21 cellular contexts compared by ENCODE assay signal in the genomic region with DNA sequence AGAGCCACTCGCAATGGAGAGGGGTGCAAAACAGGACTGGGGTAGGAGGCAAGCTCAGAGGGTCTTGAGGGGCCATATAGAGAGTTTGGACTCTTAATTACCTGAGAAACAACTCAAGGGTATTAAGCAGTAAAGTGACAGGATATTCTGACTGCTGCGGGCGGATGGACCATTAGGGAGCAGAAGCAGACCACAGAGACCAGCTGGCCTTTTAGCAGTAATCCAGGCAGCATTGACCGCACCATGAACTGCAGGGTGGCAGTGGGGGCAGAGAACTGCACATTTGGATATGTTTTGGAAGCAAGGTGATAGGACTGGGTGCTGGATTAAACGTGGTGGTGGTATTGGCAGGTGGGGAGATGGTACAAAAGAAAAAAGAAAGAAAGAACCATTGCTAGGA.
A peak's percentile ranks its signal among the peaks of the same experiment; 100 is the strongest.
DNase-seq lines count a peak whose midpoint lies in the region; ATAC-seq and TF ChIP-seq lines count a peak whose summit lies in the region.
"Had no signal": no experiment of that assay in that cellular context is flagged by ENCODE, and none has a peak within 500 bp of the region (broad histone marks: within the 10 kb centered on the region; RNA-seq: fewer than 3 reads in every experiment).

No MANE protein-coding gene starts in this region.

- H3F3A ChIP-seq in PC-9 (ENCODE audit: insufficient read depth, low read depth): peaks cover 42% of the 10 kb centered on the region

- peak overlapping the region; percentile 91 for H3K27ac Mint-ChIP-seq in Caco-2 (ENCODE audit: unreplicated experiment)
- H3K27ac Mint-ChIP-seq: activated naive CD8-positive, alpha-beta T cell treated with anti-CD3 and anti-CD28 coated beads, Interleukin-2, amount 50 U/mL, for 24 hours had no signal

- H3K9me2 ChIP-seq in PC-9 (ENCODE audit: insufficient read depth): no peaks in the 10 kb centered on the region

- no peak overlapping the region for H2AFZ ChIP-seq in PC-9
- no peak overlapping the region for H2AFZ ChIP-seq in osteoblast (ENCODE audit: low read length)

- H3K4me1 ChIP-seq in Caco-2 (peaks cover 95% of the 10 kb centered on the region), PC-9 (replicated peaks; ENCODE audit: insufficient read depth) (peaks cover 56% of the 10 kb centered on the region), foreskin keratinocyte (peaks cover 39% of the 10 kb centered on the region), osteoblast (ENCODE audit: insufficient read depth, low read length) (peaks cover 32% of the 10 kb centered on the region)
- H3K4me1 ChIP-seq: psoas muscle had no signal

- H3K79me2 ChIP-seq in PC-9 (ENCODE audit: low read depth) (no peaks in the 10 kb centered on the region), osteoblast (ENCODE audit: insufficient read depth, low read length) (peaks cover 26% of the 10 kb centered on the region)

- peaks cover 50% of the 10 kb centered on the region for H3K36me3 Mint-ChIP-seq in Caco-2 (ENCODE audit: insufficient read depth, unreplicated experiment)
- H3K36me3 Mint-ChIP-seq: CD14-positive monocyte had no signal

- H3K27me3 Mint-ChIP-seq in Caco-2 (ENCODE audit: insufficient read depth, unreplicated experiment): no peaks in the 10 kb centered on the region

- H3K4me1 Mint-ChIP-seq in Caco-2 (ENCODE audit: low read depth, unreplicated experiment): peaks cover 77% of the 10 kb centered on the region

- no peak overlapping the region for H3K4me3 Mint-ChIP-seq in Caco-2 (ENCODE audit: unreplicated experiment)
- H3K4me3 Mint-ChIP-seq: activated naive CD8-positive, alpha-beta T cell treated with anti-CD3 and anti-CD28 coated beads, Interleukin-2, amount 50 U/mL, for 24 hours; activated T-cell treated with anti-CD3 and anti-CD28 coated beads, Interleukin-2, amount 50 U/mL, for 4 hours; CD14-positive monocyte had no signal

- H3K27ac ChIP-seq in PC-9 (no peak overlapping the region), foreskin keratinocyte (peak overlapping the region; percentile 63), osteoblast (ENCODE audit: low read depth, low read length) (peak overlapping the region; percentile 84)
- H3K27ac ChIP-seq: neutrophil, psoas muscle, vagina had no signal

- CTCF ChIA-PET in Caco-2 (lab: Charles Lee): interaction anchor here (0.9 kb wide), 2 partner anchors 15 to 81 kb away, joined by 3 read pairs; no protein-coding TSS in a partner anchor
- CTCF ChIA-PET in PC-9 (lab: Charles Lee): interaction anchor here (1.0 kb wide), 1 partner anchor 404 kb away, joined by 3 read pairs; no protein-coding TSS in a partner anchor

- H3K27me3 ChIP-seq in Caco-2 (replicated peaks; ENCODE audit: control insufficient read depth, insufficient read depth, low read length) (no peaks in the 10 kb centered on the region), PC-9 (ENCODE audit: insufficient read depth, low read depth) (no peaks in the 10 kb centered on the region), foreskin keratinocyte (no peaks in the 10 kb centered on the region), osteoblast (ENCODE audit: insufficient read depth, low read length) (no peaks in the 10 kb centered on the region)
- H3K27me3 ChIP-seq: vagina had no signal

- TF ChIP-seq CTCF in Caco-2 (IDR thresholded peaks at IDR 0.05; ENCODE audit: insufficient read depth in 1 of 2, low read depth in 1 of 2, low read length in 1 of 2, severe bottlenecking in 1 of 2, unreplicated experiment in 1 of 2) (no peak), PC-9 (conservative IDR thresholded peaks at IDR 0.05) (no peak), foreskin keratinocyte (conservative IDR thresholded peaks at IDR 0.05) (no peak), osteoblast (IDR thresholded peaks at IDR 0.05; ENCODE audit: extremely low read depth, low read depth, low read length) (no peak)

- no peaks in the 10 kb centered on the region for H3K36me3 ChIP-seq in Caco-2 (ENCODE audit: control insufficient read depth, insufficient read depth, low read length)
- no peaks in the 10 kb centered on the region for H3K36me3 ChIP-seq in PC-9 (ENCODE audit: low read depth)
- H3K36me3 ChIP-seq in osteoblast (ENCODE audit: insufficient read depth, low read length): peaks cover 15% of the 10 kb centered on the region
- H3K36me3 ChIP-seq: vagina had no signal

- no TSS peak for BruUV-seq in Caco-2 (replicated peaks; lab: Mats Ljungman, UMichigan)
- no TSS peak for BruUV-seq in PC-9 (replicated peaks; lab: Mats Ljungman, UMichigan)

- no peak for DNase-seq in Caco-2
- no peak for DNase-seq in PC-9
- DNase-seq in foreskin keratinocyte: no peak
- no peak for DNase-seq in osteoblast (ENCODE audit: insufficient read length, low spot score, missing footprints)
- no peak for DNase-seq in ecto neural progenitor cell (ENCODE audit: low spot score)
- no peak for DNase-seq in stimulated activated naive CD4-positive, alpha-beta T cell (lab: John Stamatoyannopoulos, UW)
- DNase-seq in SKM-1 (lab: John Stamatoyannopoulos, UW; ENCODE audit: unreplicated experiment): no peak
- DNase-seq: activated CD4-positive, alpha-beta T cell treated with anti-CD3 and anti-CD28 coated beads, Interleukin-2, amount 50 U/mL, for 1 hour; activated naive CD8-positive, alpha-beta T cell treated with anti-CD3 and anti-CD28 coated beads, Interleukin-2, amount 50 U/mL, for 24 hours; activated T-cell treated with anti-CD3 and anti-CD28 coated beads, Interleukin-2, amount 50 U/mL, for 4 hours; Karpas-422; NCI-H146; psoas muscle; stimulated activated CD8-positive, alpha-beta memory T cell treated with anti-CD3 and anti-CD28 coated beads, Interleukin-4, amount 100 ng/mL, for 48 hours; SW 1271; T-helper 9 cell had no signal

- POLR2A ChIA-PET in Caco-2 (lab: Charles Lee) (no interaction called here), PC-9 (lab: Charles Lee; ENCODE audit: unreplicated experiment) (no interaction called here)

- ATAC-seq in foreskin keratinocyte: no peak
- no peak for ATAC-seq in HG03175 (IDR thresholded peaks at IDR 0.05; ENCODE audit: unreplicated experiment)
- ATAC-seq: activated naive CD8-positive, alpha-beta T cell treated with anti-CD3 and anti-CD28 coated beads, Interleukin-2, amount 50 U/mL, for 24 hours; activated T-cell treated with anti-CD3 and anti-CD28 coated beads, Interleukin-2, amount 50 U/mL, for 4 hours had no signal

- H3K9me3 Mint-ChIP-seq in Caco-2 (ENCODE audit: unreplicated experiment): no peaks in the 10 kb centered on the region
- H3K9me3 Mint-ChIP-seq: activated naive CD8-positive, alpha-beta T cell treated with anti-CD3 and anti-CD28 coated beads, Interleukin-2, amount 50 U/mL, for 24 hours; activated T-cell treated with anti-CD3 and anti-CD28 coated beads, Interleukin-2, amount 50 U/mL, for 4 hours; CD14-positive monocyte had no signal

- H3K9me3 ChIP-seq in Caco-2 (no peaks in the 10 kb centered on the region), PC-9 (ENCODE audit: insufficient read depth, low read depth) (no peaks in the 10 kb centered on the region), osteoblast (ENCODE audit: low read depth, low read length) (no peaks in the 10 kb centered on the region)
- H3K9me3 ChIP-seq: neutrophil, psoas muscle, vagina had no signal

- intact Hi-C loops in Caco-2 (cut with micrococcal nuclease; ENCODE audit: unreplicated experiment) (no loop called here), PC-9 (cut with micrococcal nuclease; ENCODE audit: unreplicated experiment) (loop anchor here (5.0 to 10.0 kb wide), 2 partner anchors 77 to 330 kb away; a partner anchor contains a TSS)

- H4K20me1 ChIP-seq in PC-9 (ENCODE audit: insufficient read depth): no peaks in the 10 kb centered on the region
- no peaks in the 10 kb centered on the region for H4K20me1 ChIP-seq in osteoblast (ENCODE audit: insufficient read depth, low read length)

- H3K4me2 ChIP-seq in PC-9 (peak overlapping the region; percentile 43; the same call in 1 of the 2 replicates), osteoblast (ENCODE audit: insufficient read depth, low read length) (no peak overlapping the region)

- H3K4me3 ChIP-seq in Caco-2 (ENCODE audit: low read depth, low read length): no peak overlapping the region
- no peak overlapping the region for H3K4me3 ChIP-seq in PC-9
- no peak overlapping the region for H3K4me3 ChIP-seq in osteoblast (ENCODE audit: insufficient read depth, low read length)
- H3K4me3 ChIP-seq: psoas muscle, skin epidermis, vagina had no signal
